9 cellular contexts compared by ENCODE assay signal in the genomic region with DNA sequence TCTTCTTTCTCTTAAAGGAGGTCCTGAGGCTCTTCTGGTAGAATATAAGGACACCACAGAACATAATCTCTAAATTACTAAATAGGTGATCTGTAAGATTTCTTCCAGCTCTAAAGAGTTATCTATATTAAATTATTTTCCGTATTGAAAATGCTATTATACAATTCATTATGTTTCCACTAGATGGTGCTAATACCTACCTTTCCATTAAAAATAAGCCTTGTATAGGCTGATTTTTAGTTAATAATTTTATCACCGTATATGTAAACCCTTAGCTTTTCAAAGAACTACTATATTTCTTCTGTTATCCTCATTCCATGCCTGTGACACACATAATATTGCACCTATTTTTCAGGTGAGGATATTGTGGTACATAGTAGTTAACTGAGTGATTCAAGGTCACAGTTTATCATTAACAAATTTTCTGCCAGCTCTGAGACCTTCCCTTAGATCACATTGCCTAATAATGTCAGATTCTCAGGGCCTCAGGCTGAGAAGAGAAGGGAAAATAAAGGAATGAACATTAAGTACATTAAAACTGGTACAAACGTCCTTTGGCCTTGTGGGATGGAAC.
DNase-seq lines count a peak whose midpoint lies in the region; ATAC-seq and TF ChIP-seq lines count a peak whose summit lies in the region.
"Had no signal": no experiment of that assay in that cellular context is flagged by ENCODE, and none has a peak within 500 bp of the region (broad histone marks: within the 10 kb centered on the region; RNA-seq: fewer than 3 reads in every experiment).

No MANE protein-coding gene starts in this region.

- no peaks in the 10 kb centered on the region for H3K4me1 Mint-ChIP-seq in naive B cell
- no peaks in the 10 kb centered on the region for H3K4me1 Mint-ChIP-seq in activated T-helper 17 cell treated with anti-CD3 and anti-CD28 coated beads, Interleukin-2, amount 50 U/mL, for 72 hours
- H3K4me1 Mint-ChIP-seq in activated T-cell treated with anti-CD3 and anti-CD28 coated beads, Interleukin-2, amount 50 U/mL, for 24 hours (ENCODE audit: low read depth): no peaks in the 10 kb centered on the region
- H3K4me1 Mint-ChIP-seq: activated naive CD8-positive, alpha-beta T cell treated with anti-CD3 and anti-CD28 coated beads for 36 hours had no signal

- DNase-seq in ELR (ENCODE audit: low read depth): peak; percentile 15
- DNase-seq in LNCaP clone FGC (ENCODE audit: low read depth): no peak
- no peak for DNase-seq in body of pancreas
- DNase-seq in naive B cell: peak; percentile 1
- DNase-seq in activated T-cell treated with anti-CD3 and anti-CD28 coated beads, Interleukin-2, amount 50 U/mL, for 24 hours: no peak
- DNase-seq: activated naive CD8-positive, alpha-beta T cell treated with anti-CD3 and anti-CD28 coated beads for 36 hours; NCI-H2081 had no signal

- ATAC-seq in body of pancreas (peak; percentile 24), naive B cell (ENCODE audit: low read depth in 2 of 2) (no peak), GM21447 (IDR thresholded peaks at IDR 0.05; ENCODE audit: unreplicated experiment) (no peak)
- ATAC-seq in activated T-helper 17 cell treated with anti-CD3 and anti-CD28 coated beads, Interleukin-2, amount 50 U/mL, for 72 hours (replicated peaks): no peak

- H3K4me1 ChIP-seq in body of pancreas: no peaks in the 10 kb centered on the region

- 4 to 8% methylated on average over 3 of the region's 3 CpGs for WGBS in body of pancreas, 2 donors

- no peak overlapping the region for H3K27ac Mint-ChIP-seq in naive B cell
- no peak overlapping the region for H3K27ac Mint-ChIP-seq in activated T-helper 17 cell treated with anti-CD3 and anti-CD28 coated beads, Interleukin-2, amount 50 U/mL, for 72 hours
- H3K27ac Mint-ChIP-seq in activated T-cell treated with anti-CD3 and anti-CD28 coated beads, Interleukin-2, amount 50 U/mL, for 24 hours: no peak overlapping the region
- H3K27ac Mint-ChIP-seq: activated naive CD8-positive, alpha-beta T cell treated with anti-CD3 and anti-CD28 coated beads for 36 hours had no signal

- intact Hi-C loops in body of pancreas (cut with DNase I): no loop called here

- no peak overlapping the region for H3K27ac ChIP-seq in body of pancreas

- no peaks in the 10 kb centered on the region for H3K36me3 Mint-ChIP-seq in naive B cell
- H3K36me3 Mint-ChIP-seq in activated T-helper 17 cell treated with anti-CD3 and anti-CD28 coated beads, Interleukin-2, amount 50 U/mL, for 72 hours (ENCODE audit: low read depth): no peaks in the 10 kb centered on the region
- H3K36me3 Mint-ChIP-seq in activated T-cell treated with anti-CD3 and anti-CD28 coated beads, Interleukin-2, amount 50 U/mL, for 24 hours (ENCODE audit: low read depth): no peaks in the 10 kb centered on the region
- H3K36me3 Mint-ChIP-seq: activated naive CD8-positive, alpha-beta T cell treated with anti-CD3 and anti-CD28 coated beads for 36 hours had no signal

- no peak for TF ChIP-seq POLR2A in body of pancreas (IDR thresholded peaks at IDR 0.05)

- H3K4me3 Mint-ChIP-seq in naive B cell: no peak overlapping the region
- H3K4me3 Mint-ChIP-seq in activated T-helper 17 cell treated with anti-CD3 and anti-CD28 coated beads, Interleukin-2, amount 50 U/mL, for 72 hours: no peak overlapping the region
- H3K4me3 Mint-ChIP-seq in activated T-cell treated with anti-CD3 and anti-CD28 coated beads, Interleukin-2, amount 50 U/mL, for 24 hours: no peak overlapping the region
- H3K4me3 Mint-ChIP-seq: activated naive CD8-positive, alpha-beta T cell treated with anti-CD3 and anti-CD28 coated beads for 36 hours had no signal

- no peaks in the 10 kb centered on the region for H3K27me3 ChIP-seq in body of pancreas

- peaks cover 0 to 9% (median 6%) of the 10 kb centered on the region in 3 donors for H3K27me3 Mint-ChIP-seq in naive B cell
- peaks cover 3% of the 10 kb centered on the region for H3K27me3 Mint-ChIP-seq in activated T-helper 17 cell treated with anti-CD3 and anti-CD28 coated beads, Interleukin-2, amount 50 U/mL, for 72 hours
- peaks cover 56% of the 10 kb centered on the region for H3K27me3 Mint-ChIP-seq in activated T-cell treated with anti-CD3 and anti-CD28 coated beads, Interleukin-2, amount 50 U/mL, for 24 hours
- H3K27me3 Mint-ChIP-seq: activated naive CD8-positive, alpha-beta T cell treated with anti-CD3 and anti-CD28 coated beads for 36 hours had no signal

- H3K9me3 Mint-ChIP-seq in naive B cell: no peaks in the 10 kb centered on the region
- H3K9me3 Mint-ChIP-seq in activated T-helper 17 cell treated with anti-CD3 and anti-CD28 coated beads, Interleukin-2, amount 50 U/mL, for 72 hours: no peaks in the 10 kb centered on the region
- no peaks in the 10 kb centered on the region for H3K9me3 Mint-ChIP-seq in activated T-cell treated with anti-CD3 and anti-CD28 coated beads, Interleukin-2, amount 50 U/mL, for 24 hours
- H3K9me3 Mint-ChIP-seq: activated naive CD8-positive, alpha-beta T cell treated with anti-CD3 and anti-CD28 coated beads for 36 hours had no signal

- TF ChIP-seq CTCF in LNCaP clone FGC (IDR thresholded peaks at IDR 0.05; ENCODE audit: control insufficient read depth, extremely low read depth, insufficient read depth): 0 out of 2 replicates have a peak, but pooled peaks have one; percentile 20
- peak in 6 of 7 experiments; percentile 22 to 41 (median 31) for TF ChIP-seq CTCF in body of pancreas (IDR thresholded peaks at IDR 0.05)

- H3K4me3 ChIP-seq in LNCaP clone FGC (ENCODE audit: low read depth, low read length) (no peak overlapping the region), body of pancreas (no peak overlapping the region)

- H3K36me3 ChIP-seq in body of pancreas (replicated peaks in 1 of 2; ENCODE audit: insufficient read depth in 1 of 2, low read depth in 2 of 2): no peaks in the 10 kb centered on the region

- no peaks in the 10 kb centered on the region for H3K9me3 ChIP-seq in body of pancreas

Comparison
In these comparisons a context has a peak if more than half of its experiments do, and no peak if none do; other contexts are left out.
1. DNase-seq: peak in ELR (single experiment) and naive B cell (single experiment); none in LNCaP clone FGC (single experiment), body of pancreas (0 of 4) and activated T-cell treated with anti-CD3 and anti-CD28 coated beads, Interleukin-2, amount 50 U/mL, for 24 hours (single experiment).